ENCODE assay signal across 14 cellular contexts in genomic region chr17:29347831-29348281, GRCh38. TPM values are rescaled to one million over a fixed set of nuclear protein-coding genes. Genes with fewer than 3 reads are reported as not detected.
DNase-seq lines count a peak whose midpoint lies in the region; ATAC-seq and TF ChIP-seq lines count a peak whose summit lies in the region.
"Had no signal": no experiment of that assay in that cellular context is flagged by ENCODE, and none has a peak within 500 bp of the region (broad histone marks: within the 10 kb centered on the region; RNA-seq: fewer than 3 reads in every experiment).

No MANE protein-coding gene starts in this region.

- intact Hi-C loops in heart left ventricle (cut with DNase I) (no loop called here), left ventricle myocardium superior (cut with micrococcal nuclease) (no loop called here)

- H3K27ac ChIP-seq in heart left ventricle, result no peak overlapping the region
- H3K27ac ChIP-seq in SK-N-MC, result peak overlapping the region; percentile 88
- H3K27ac ChIP-seq in substantia nigra (ENCODE audit: low read depth, low read length, poor library complexity, severe bottlenecking), result no peak overlapping the region
- H3K27ac ChIP-seq: testis had no signal

- no peak for DNase-seq in heart left ventricle
- no peak for DNase-seq in left ventricle myocardium superior
- DNase-seq in SK-N-MC (ENCODE audit: low read depth, low spot score), result peak; percentile 83
- peak; percentile 17 for DNase-seq in fibroblast of the aortic adventitia (ENCODE audit: low read depth)
- DNase-seq in NAMALWA (ENCODE audit: low spot score), result no peak
- no peak for DNase-seq in substantia nigra (lab: John Stamatoyannopoulos, UW)
- DNase-seq: activated naive CD8-positive, alpha-beta T cell treated with anti-CD3 and anti-CD28 coated beads for 36 hours; cerebellar nuclear complex; midbrain; NK-92 treated with Interleukin-12 subunit alpha and Interleukin-12 subunit beta, amount 100 ng/mL, for 24 hours; testis had no signal

- H3K27me3 ChIP-seq in heart left ventricle, result no peaks in the 10 kb centered on the region
- H3K27me3 ChIP-seq: testis had no signal

- H3K4me1 ChIP-seq in heart left ventricle, result no peaks in the 10 kb centered on the region
- H3K4me1 ChIP-seq: testis had no signal

- no peaks in the 10 kb centered on the region for H3K9me3 ChIP-seq in heart left ventricle
- H3K9me3 ChIP-seq in SK-N-MC (ENCODE audit: low read depth, low read length), result no peaks in the 10 kb centered on the region
- H3K9me3 ChIP-seq: testis had no signal

- ATAC-seq in heart left ventricle (peak in 3 of 4 donors; percentile 32 to 49 (median 44)), left ventricle myocardium superior (no peak), GM19467 (IDR thresholded peaks at IDR 0.05; ENCODE audit: unreplicated experiment) (no peak), GM21367 (IDR thresholded peaks at IDR 0.05; ENCODE audit: unreplicated experiment) (no peak)
- ATAC-seq: WTC11 had no signal

- no peak for TF ChIP-seq POLR2A in heart left ventricle (IDR thresholded peaks at IDR 0.05)

- 70 to 78% (median 74%) methylated on average over 2 of the region's 2 CpGs for WGBS in heart left ventricle, 4 donors

- no peaks in the 10 kb centered on the region for H3K36me3 ChIP-seq in heart left ventricle
- H3K36me3 ChIP-seq in SK-N-MC (ENCODE audit: insufficient read depth, low read length), result no peaks in the 10 kb centered on the region

- H3K9ac ChIP-seq in SK-N-MC (ENCODE audit: insufficient read length), result peak overlapping the region; percentile 35

- TF ChIP-seq CTCF in heart left ventricle (IDR thresholded peaks at IDR 0.05) (no peak), fibroblast of the aortic adventitia (IDR thresholded peaks at IDR 0.05; ENCODE audit: insufficient read depth, low read length) (no peak)

- peak overlapping the region in 1 of 12 donors; percentile 9 for H3K4me3 ChIP-seq in heart left ventricle
- peak overlapping the region; percentile 67 for H3K4me3 ChIP-seq in SK-N-MC
- no peak overlapping the region for H3K4me3 ChIP-seq in fibroblast of the aortic adventitia (ENCODE audit: low read depth, low read length)
- H3K4me3 ChIP-seq: testis had no signal

RNA-seq across cellular contexts. Expression of gene TAOK1, which starts 42.3 kb away (rescaled TPM):
- 10 to 100 TPM; 41.7 to 81.2 (median 62.9) TPM for total RNA-seq in heart left ventricle
- polyA plus RNA-seq in heart left ventricle, result 10 to 100 TPM in 1 of 2 donors, 1 to 10 TPM in 1; 9.2 to 17.4 TPM
- total RNA-seq in left ventricle myocardium superior, result 43.0 TPM
- total RNA-seq in fibroblast of the aortic adventitia (ENCODE audit: low replicate concordance), result 71.8 and 78.3 TPM in 2 replicates

RNA-seq across cellular contexts. Expression of gene NUFIP2, which starts 53.9 kb away (rescaled TPM):
- total RNA-seq in heart left ventricle, result 10 to 100 TPM; 24.2 to 51.5 (median 35.7) TPM
- polyA plus RNA-seq in heart left ventricle, result 10 to 100 TPM in 1 of 2 donors, 1 to 10 TPM in 1; 8.4 to 16.6 TPM
- total RNA-seq in left ventricle myocardium superior, result 42.3 TPM
- 53.3 and 59.7 TPM in 2 replicates for total RNA-seq in fibroblast of the aortic adventitia (ENCODE audit: low replicate concordance)

Comparison
In these comparisons a context has a peak if more than half of its experiments do, and no peak if none do; other contexts are left out.
1. ATAC-seq: peak in heart left ventricle (3 of 4); none in left ventricle myocardium superior (single experiment), GM19467 (single experiment) and GM21367 (single experiment).
2. DNase-seq: peak in SK-N-MC (single experiment) and fibroblast of the aortic adventitia (single experiment); none in heart left ventricle (0 of 5), left ventricle myocardium superior (single experiment), NAMALWA (single experiment) and substantia nigra (0 of 49).